ENCODE assay signal across 24 cellular contexts in genomic region chr18:6476880-6477279, GRCh38.
"Had no signal": no experiment of that assay in that cellular context is flagged by ENCODE, and none has a peak within 500 bp of the region (broad histone marks: within the 10 kb centered on the region; RNA-seq: fewer than 3 reads in every experiment).

No MANE protein-coding gene starts in this region.

- H3K27ac ChIP-seq: dorsolateral prefrontal cortex, gastrocnemius medialis, lower lobe of right lung, neutrophil, parathyroid adenoma, psoas muscle, sigmoid colon, spleen, transverse colon had no signal

- H2AFZ ChIP-seq: parathyroid adenoma had no signal

- H3K4me3 ChIP-seq: dorsolateral prefrontal cortex, gastrocnemius medialis, lower lobe of right lung, mucosa of descending colon, psoas muscle, sigmoid colon, spleen, transverse colon had no signal

- H3K27me3 ChIP-seq: gastrocnemius medialis, neutrophil, sigmoid colon, spleen, transverse colon had no signal

- H3K79me2 ChIP-seq: parathyroid adenoma had no signal

- H3K9me3 ChIP-seq: gastrocnemius medialis, lower lobe of right lung, mucosa of descending colon, neutrophil, psoas muscle, sigmoid colon, spleen, transverse colon had no signal

- H3K4me1 ChIP-seq: gastrocnemius medialis, lower lobe of right lung, parathyroid adenoma, psoas muscle, sigmoid colon, spleen, transverse colon had no signal

- H3K27ac Mint-ChIP-seq: memory B cell; mesothelial cell of epicardium; naive B cell; natural killer cell treated with Interleukin-12 subunit alpha and Interleukin-12 subunit beta and Interleukin-15 and Interleukin-18, amount 100 ng/mL, for 72 hours; stimulated activated naive B cell treated with anti-CD40 and anti-IgM and Interleukin-4, amounts not matched to agents 10 μg/mL and 1 μg/mL and 100 μg/mL, for 72 hours; stimulated activated naive CD8-positive, alpha-beta T cell treated with anti-CD3 and anti-CD28 coated beads, Interleukin-15, Interleukin-2, amounts not matched to agents 100 ng/mL and 50 ng/mL, for 24 hours had no signal

- DNase-seq: central memory CD4-positive, alpha-beta T cell; effector CD4-positive, alpha-beta T cell; gastrocnemius medialis; left ventricle myocardium superior; lower lobe of right lung; mucosa of descending colon; naive B cell; psoas muscle; right cardiac atrium; sigmoid colon; spleen; stimulated activated CD4-positive, alpha-beta T cell treated with anti-CD3 and anti-CD28 coated beads, Interleukin-2, amount 100 ng/mL, for 48 hours; stimulated activated naive B cell treated with anti-CD40 and anti-IgM and Interleukin-4, amounts not matched to agents 10 μg/mL and 1 μg/mL and 100 μg/mL, for 72 hours; transverse colon had no signal

- H3K4me1 Mint-ChIP-seq: memory B cell; mesothelial cell of epicardium; naive B cell; neural crest cell; stimulated activated naive B cell treated with anti-CD40 and anti-IgM and Interleukin-4, amounts not matched to agents 10 μg/mL and 1 μg/mL and 100 μg/mL, for 72 hours had no signal

- ATAC-seq: gastrocnemius medialis; left ventricle myocardium superior; lower lobe of right lung; mucosa of descending colon; natural killer cell treated with Interleukin-12 subunit alpha and Interleukin-12 subunit beta and Interleukin-15 and Interleukin-18, amount 100 ng/mL, for 72 hours; psoas muscle; right cardiac atrium; stimulated activated naive B cell treated with anti-CD40 and anti-IgM and Interleukin-4, amounts not matched to agents 10 μg/mL and 1 μg/mL and 100 μg/mL, for 72 hours had no signal

- H3K9ac ChIP-seq: parathyroid adenoma had no signal

- FAIRE-seq: colon, keratinocyte had no signal

- H3K9me3 Mint-ChIP-seq: natural killer cell treated with Interleukin-12 subunit alpha and Interleukin-12 subunit beta and Interleukin-15 and Interleukin-18, amount 100 ng/mL, for 72 hours; neural crest cell; stimulated activated naive B cell treated with anti-CD40 and anti-IgM and Interleukin-4, amounts not matched to agents 10 μg/mL and 1 μg/mL and 100 μg/mL, for 72 hours had no signal

- H3K36me3 Mint-ChIP-seq: memory B cell; mesothelial cell of epicardium; stimulated activated naive B cell treated with anti-CD40 and anti-IgM and Interleukin-4, amounts not matched to agents 10 μg/mL and 1 μg/mL and 100 μg/mL, for 72 hours had no signal

- H3K36me3 ChIP-seq: gastrocnemius medialis, lower lobe of right lung, neutrophil, sigmoid colon, spleen, transverse colon had no signal

- H3K4me3 Mint-ChIP-seq: memory B cell; mesothelial cell of epicardium; naive B cell; natural killer cell treated with Interleukin-12 subunit alpha and Interleukin-12 subunit beta and Interleukin-15 and Interleukin-18, amount 100 ng/mL, for 72 hours; neural crest cell; stimulated activated naive B cell treated with anti-CD40 and anti-IgM and Interleukin-4, amounts not matched to agents 10 μg/mL and 1 μg/mL and 100 μg/mL, for 72 hours; stimulated activated naive CD8-positive, alpha-beta T cell treated with anti-CD3 and anti-CD28 coated beads, Interleukin-15, Interleukin-2, amounts not matched to agents 100 ng/mL and 50 ng/mL, for 24 hours had no signal
